14 cellular contexts compared by ENCODE assay signal in the genomic region with DNA sequence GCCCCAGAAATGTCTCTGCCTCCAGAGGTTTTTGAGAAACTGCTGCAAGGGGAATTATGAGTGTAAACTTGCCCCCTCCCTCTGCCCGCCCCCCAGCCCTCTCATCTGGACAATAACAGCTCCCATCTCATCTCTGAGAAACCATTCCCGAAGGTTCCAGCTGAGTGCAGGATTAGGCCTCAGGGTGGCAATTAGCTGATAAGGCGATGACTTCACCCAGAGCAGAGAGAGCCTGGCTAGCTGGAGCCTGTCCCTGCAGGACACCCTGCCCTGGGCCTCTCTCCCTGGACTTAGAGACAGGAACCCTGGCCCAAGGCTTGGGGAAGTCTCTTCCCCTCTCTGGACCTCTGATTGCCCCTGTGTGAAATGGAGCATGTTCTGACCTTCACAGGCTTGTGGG. TPM values are rescaled to one million over a fixed set of nuclear protein-coding genes. Genes with fewer than 3 reads are reported as not detected.
DNase-seq lines count a peak whose midpoint lies in the region; ATAC-seq, FAIRE-seq and TF ChIP-seq lines count a peak whose summit lies in the region.
"Had no signal": no experiment of that assay in that cellular context is flagged by ENCODE, and none has a peak within 500 bp of the region (broad histone marks: within the 10 kb centered on the region; RNA-seq: fewer than 3 reads in every experiment).

No MANE protein-coding gene starts in this region.

- no peaks in the 10 kb centered on the region for H3K9me1 ChIP-seq in K562 (ENCODE audit: control insufficient read depth, insufficient read depth, low read length)

- H3K9me2 ChIP-seq in OCI-LY7 (ENCODE audit: insufficient read depth, low read length) = no peaks in the 10 kb centered on the region

- ATAC-seq in K562 (peak; percentile 58), upper lobe of right lung (peak; percentile 29)
- ATAC-seq: activated CD8-positive, alpha-beta memory T cell treated with anti-CD3 and anti-CD28 coated beads, Interleukin-2, amount 10 ng/mL, durations not matched to agents 7 days and 5 days had no signal

- peak in 2 of 3 experiments; percentile 2 to 45 for DNase-seq in NCI-H1417 (lab: John Stamatoyannopoulos, UW)
- DNase-seq in NCI-H1417 treated with DMSO at 0.1 percent for 48 hours (lab: John Stamatoyannopoulos, UW) = no peak
- peak in 1 of 4 experiments; percentile 40 for DNase-seq in K562 (ENCODE audit: extremely low read depth in 1 of 4, low spot score in 3 of 4)
- DNase-seq in islet precursor cell = peak; percentile 99
- DNase-seq in upper lobe of right lung = peak; percentile 55
- no peak for DNase-seq in HT-29 (ENCODE audit: low spot score)
- no peak for DNase-seq in OCI-LY7 (ENCODE audit: low spot score)
- DNase-seq in Ammon's horn (ENCODE audit: low spot score) = no peak
- DNase-seq: 8988T; activated CD8-positive, alpha-beta memory T cell treated with anti-CD3 and anti-CD28 coated beads, Interleukin-2, amount 10 ng/mL, durations not matched to agents 7 days and 5 days; Calu3 had no signal

- TF ChIP-seq POLR2A in K562 (conservative IDR thresholded peaks at IDR 0.05) = no peak

- peak overlapping the region in 1 of 2 experiments; percentile 43; a peak in 1 of 4 replicates for H3K9ac ChIP-seq in K562 (ENCODE audit: insufficient read depth in 1 of 2, low read depth in 2 of 2, low read length in 2 of 2)

- peaks cover 3% of the 10 kb centered on the region; the same call in 1 of the 2 replicates for H4K20me1 ChIP-seq in K562 (replicated peaks; ENCODE audit: control insufficient read depth, insufficient read depth, low read length)
- H4K20me1 ChIP-seq in OCI-LY7 (ENCODE audit: insufficient read depth, low read length) = no peaks in the 10 kb centered on the region

- H3K27me3 ChIP-seq in K562 (ENCODE audit: control insufficient read depth in 2 of 2, insufficient read depth in 2 of 2, low read length in 2 of 2) (peaks cover 15 to 33% of the 10 kb centered on the region in 2 experiments; a peak in 4 of 5 replicates), upper lobe of right lung (peaks cover 16% of the 10 kb centered on the region)

- 2% methylated on average over 3 of the region's 3 CpGs for WGBS in K562 (ENCODE audit: insufficient coverage, low coverage, missing lambda C conversion rate)

- H3K36me3 ChIP-seq in K562 (ENCODE audit: control insufficient read depth, insufficient read depth, low read length) (no peaks in the 10 kb centered on the region), upper lobe of right lung (no peaks in the 10 kb centered on the region), OCI-LY7 (ENCODE audit: insufficient read depth, low read length) (no peaks in the 10 kb centered on the region)

- CTCF ChIA-PET in K562 (lab: Yijun Ruan, JAX; ENCODE audit: low intra/inter-chr PET ratio) (no interaction called here), OCI-LY7 (lab: Charles Lee; ENCODE audit: unreplicated experiment) (interaction anchor here (0.9 kb wide), 1 partner anchor 21 kb away, joined by 3 read pairs; no protein-coding TSS in a partner anchor)

- no peak for FAIRE-seq in K562 (lab: Jason Lieb, UNC)

- intact Hi-C loops in K562 (cut with micrococcal nuclease) = loop anchor here (5.0 to 10.0 kb wide), 3 partner anchors 84 to 449 kb away; no protein-coding TSS in a partner anchor
- intact Hi-C loops in upper lobe of right lung (cut with DNase I) = no loop called here
- intact Hi-C loops in OCI-LY7 (cut with micrococcal nuclease; ENCODE audit: unreplicated experiment) = no loop called here

- no peak overlapping the region for H3K4me3 ChIP-seq in K562
- H3K4me3 ChIP-seq in upper lobe of right lung = no peak overlapping the region
- no peak overlapping the region for H3K4me3 ChIP-seq in OCI-LY7 (ENCODE audit: low read depth, low read length, poor library complexity, severe bottlenecking)

- TF ChIP-seq CTCF in K562 (IDR thresholded peaks at IDR 0.05 in 2 of 3, conservative IDR thresholded peaks at IDR 0.05 in 1 of 3; ENCODE audit: insufficient read depth in 2 of 3, low read depth in 1 of 3, low read length in 3 of 3) (no peak), upper lobe of right lung (IDR thresholded peaks at IDR 0.05) (no peak), OCI-LY7 (conservative IDR thresholded peaks at IDR 0.05; ENCODE audit: low read length) (no peak)

- H3K27ac ChIP-seq in K562 (ENCODE audit: extremely low read depth, low read depth, low read length) (no peak overlapping the region), upper lobe of right lung (no peak overlapping the region), OCI-LY7 (ENCODE audit: low read depth, low read length, poor library complexity, severe bottlenecking) (no peak overlapping the region)

- H3K4me2 ChIP-seq in K562 (ENCODE audit: insufficient read depth, low read length) = no peak overlapping the region
- no peak overlapping the region for H3K4me2 ChIP-seq in OCI-LY7 (ENCODE audit: low read length)

- no peak overlapping the region for H2AFZ ChIP-seq in K562 (ENCODE audit: low read depth, low read length)
- H2AFZ ChIP-seq in OCI-LY7 (ENCODE audit: low read length) = no peak overlapping the region

- H3K79me2 ChIP-seq in K562 (ENCODE audit: control insufficient read depth, insufficient read depth, low read length) (no peaks in the 10 kb centered on the region), OCI-LY7 (ENCODE audit: insufficient read depth, low read depth, low read length) (no peaks in the 10 kb centered on the region)

- no peak for TF ChIP-seq RAD21 in K562 (CRISPR knock-in tag; conservative IDR thresholded peaks at IDR 0.05 in 1 of 2, IDR thresholded peaks at IDR 0.05 in 1 of 2)

- POLR2A ChIA-PET in K562 (lab: Yijun Ruan, JAX) = interaction anchor here (0.6 to 1.2 kb wide), 3 partner anchors 9 to 1144 kb away, joined by 3 to 4 read pairs (median 4); no protein-coding TSS in a partner anchor
- POLR2A ChIA-PET in OCI-LY7 (lab: Charles Lee) = no interaction called here

- in situ Hi-C loops in K562 (cut with MboI) = no loop called here

- BruUV-seq in K562 (replicated peaks; lab: Mats Ljungman, UMichigan) = no TSS peak
- BruUV-seq in OCI-LY7 (replicated peaks; lab: Mats Ljungman, UMichigan) = no TSS peak

- H3K4me1 ChIP-seq in K562 (replicated peaks in 1 of 2; ENCODE audit: control insufficient read depth in 2 of 2, insufficient read depth in 2 of 2, low read length in 2 of 2) (peaks cover 12 to 16% of the 10 kb centered on the region in 2 experiments; a peak in 4 of 5 replicates), upper lobe of right lung (peaks cover 3% of the 10 kb centered on the region), OCI-LY7 (ENCODE audit: insufficient read depth, low read length, poor library complexity, severe bottlenecking) (no peaks in the 10 kb centered on the region)

- TF ChIP-seq EP300 in K562 (IDR thresholded peaks at IDR 0.05; ENCODE audit: low read length) = no peak

- H3K9me3 ChIP-seq in K562 (replicated peaks; ENCODE audit: control insufficient read depth, insufficient read depth, low read depth, low read length) (no peaks in the 10 kb centered on the region), upper lobe of right lung (no peaks in the 10 kb centered on the region), OCI-LY7 (ENCODE audit: low read length) (no peaks in the 10 kb centered on the region)

TF ChIP-seq in K562, 482 proteins besides CTCF, POLR2A, EP300 and RAD21 (continues in another document):
- TF ChIP-seq FOSL1 (tag; conservative IDR thresholded peaks at IDR 0.05) (0 out of 2 replicates have a peak, but pooled peaks have one; percentile 19), ZNF239 (CRISPR knock-in tag; IDR thresholded peaks at IDR 0.05) (no peak), JUND (IDR thresholded peaks at IDR 0.05; ENCODE audit: borderline replicate concordance, low read depth, low read length) (peak; percentile 67; the same call in 1 of the 2 replicates), JUND (tag; IDR thresholded peaks at IDR 0.05; ENCODE audit: borderline replicate concordance, low read depth, low read length) (peak; percentile 54; the same call in 1 of the 3 replicates), ARID1B (IDR thresholded peaks at IDR 0.05) (peak; percentile 40)
- TF ChIP-seq, protein P1, sequence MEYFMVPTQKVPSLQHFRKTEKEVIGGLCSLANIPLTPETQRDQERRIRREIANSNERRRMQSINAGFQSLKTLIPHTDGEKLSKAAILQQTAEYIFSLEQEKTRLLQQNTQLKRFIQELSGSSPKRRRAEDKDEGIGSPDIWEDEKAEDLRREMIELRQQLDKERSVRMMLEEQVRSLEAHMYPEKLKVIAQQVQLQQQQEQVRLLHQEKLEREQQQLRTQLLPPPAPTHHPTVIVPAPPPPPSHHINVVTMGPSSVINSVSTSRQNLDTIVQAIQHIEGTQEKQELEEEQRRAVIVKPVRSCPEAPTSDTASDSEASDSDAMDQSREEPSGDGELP (CRISPR knock-in tag; IDR thresholded peaks at IDR 0.05; ENCODE audit: borderline replicate concordance) = peak; percentile 56; the same call in 1 of the 2 replicates

RNA-seq across cellular contexts. Expression of a gene that starts 45.7 kb away (rescaled TPM):
- not detected in 2 replicates for total RNA-seq in K562 (2011; cell fraction: chromatin; rRNA removed; ENCODE audit: low replicate concordance)
- not detected in 2 replicates for total RNA-seq in K562 (2011; cell fraction: nucleolus; rRNA removed)
- total RNA-seq in K562 (2011; cell fraction: nucleoplasm; rRNA removed) = not detected in 2 replicates
- not detected in 2 replicates for total RNA-seq in K562 (2014; rRNA removed)
- not detected in 2 replicates for total RNA-seq in K562 (2014; rRNA removed; fragmentation: Illumina TruSeq; extraction: Trizol)
- total RNA-seq in K562 (2015; rRNA removed; fragmentation: Illumina TruSeq; extraction: Trizol) = not detected in 2 replicates
- not detected in 2 replicates for total RNA-seq in K562 (2021)
- not detected in 2 replicates for polyA plus RNA-seq in K562 (2011; rRNA removed)
- 0.03 TPM in 1 of 2 replicates, not detected in the other for polyA plus RNA-seq in K562 (2011; cell fraction: cytosol; rRNA removed)
- not detected in 2 replicates for polyA plus RNA-seq in K562 (2011; cell fraction: nucleus; rRNA removed)
- not detected in 2 replicates for polyA plus RNA-seq in K562 (2012)
- not detected in 2 replicates for polyA plus RNA-seq in K562 (2014; fragmentation: Illumina TruSeq; extraction: Trizol)
- polyA plus RNA-seq in K562 (2014; fragmentation: Nextera tagmentation; extraction: Ambion mirVana) = not detected
- not detected in 2 replicates for polyA plus RNA-seq in K562 (2014; rRNA removed)
- not detected in 2 replicates for polyA minus RNA-seq in K562 (2011; rRNA and poly(A)+ RNA removed)
- not detected in 2 replicates for polyA minus RNA-seq in K562 (2011; cell fraction: cytosol; rRNA and poly(A)+ RNA removed)
- polyA minus RNA-seq in K562 (2011; cell fraction: nucleus; rRNA and poly(A)+ RNA removed) = not detected in 2 replicates
- not detected for total RNA-seq in upper lobe of right lung
- total RNA-seq in HT-29 (2014; rRNA removed; shearing (Covaris generic)) = not detected in 2 replicates
- not detected in 2 replicates for total RNA-seq in OCI-LY7 (2014; rRNA removed; shearing (Covaris generic))
- not detected in 2 replicates for total RNA-seq in OCI-LY7 (2022)
- total RNA-seq: activated CD8-positive, alpha-beta memory T cell treated with anti-CD3 and anti-CD28 coated beads, Interleukin-2, amount 10 ng/mL, durations not matched to agents 7 days and 5 days; Calu3; glomerular endothelial cell; HT1080; lung microvascular endothelial cell had no signal

Comparison
In these comparisons a context has a peak if more than half of its experiments do, and no peak if none do; other contexts are left out.
1. DNase-seq: peak in NCI-H1417 (2 of 3), islet precursor cell (single experiment) and upper lobe of right lung (single experiment); none in NCI-H1417 treated with DMSO at 0.1 percent for 48 hours (single experiment), HT-29 (single experiment), OCI-LY7 (single experiment) and Ammon's horn (single experiment).